ENCODE assay signal across 28 cellular contexts in genomic region chr9:122846371-122847060, GRCh38. TPM values are rescaled to one million over a fixed set of nuclear protein-coding genes. Genes with fewer than 3 reads are reported as not detected.
A peak's percentile ranks its signal among the peaks of the same experiment; 100 is the strongest.
DNase-seq lines count a peak whose midpoint lies in the region; ATAC-seq, FAIRE-seq and TF ChIP-seq lines count a peak whose summit lies in the region.
"Had no signal": no experiment of that assay in that cellular context is flagged by ENCODE, and none has a peak within 500 bp of the region (broad histone marks: within the 10 kb centered on the region; RNA-seq: fewer than 3 reads in every experiment).

No MANE protein-coding gene starts in this region.

- H3K36me3 ChIP-seq in Loucy (ENCODE audit: insufficient read depth, low read length): peaks cover 23% of the 10 kb centered on the region; the same call in 1 of the 2 replicates

- no peak overlapping the region for H3K4me3 ChIP-seq in Loucy (ENCODE audit: low read length, poor library complexity, severe bottlenecking)
- H3K4me3 ChIP-seq: heart right ventricle, pancreas, right atrium auricular region, upper lobe of right lung had no signal

- peak overlapping the region; percentile 74 for H3K27ac Mint-ChIP-seq in activated CD8-positive, alpha-beta memory T cell treated with anti-CD3 and anti-CD28 coated beads, Interleukin-2, amount 10 ng/mL, durations not matched to agents 7 days and 5 days
- H3K27ac Mint-ChIP-seq in activated naive CD4-positive, alpha-beta T cell treated with anti-CD3 and anti-CD28 coated beads, Interleukin-2, amount 50 U/mL, for 72 hours: peak overlapping the region; percentile 69 to 98
- H3K27ac Mint-ChIP-seq in natural killer cell: peak overlapping the region; percentile 53 to 56
- no peak overlapping the region for H3K27ac Mint-ChIP-seq in HFFc6
- H3K27ac Mint-ChIP-seq: nephron had no signal

- FAIRE-seq in HTR-8/SVneo (lab: Jason Lieb, UNC): no peak
- FAIRE-seq: A204.1, astrocyte, G401.6, pancreas had no signal

- H3K4me1 Mint-ChIP-seq in activated CD8-positive, alpha-beta memory T cell treated with anti-CD3 and anti-CD28 coated beads, Interleukin-2, amount 10 ng/mL, durations not matched to agents 7 days and 5 days: peaks cover 26% of the 10 kb centered on the region
- H3K4me1 Mint-ChIP-seq in natural killer cell (no peaks in the 10 kb centered on the region), HFFc6 (ENCODE audit: low read depth) (peaks cover 5% of the 10 kb centered on the region; the same call in 1 of the 2 replicates)
- H3K4me1 Mint-ChIP-seq: nephron had no signal

- H3K36me3 Mint-ChIP-seq in activated CD8-positive, alpha-beta memory T cell treated with anti-CD3 and anti-CD28 coated beads, Interleukin-2, amount 10 ng/mL, durations not matched to agents 7 days and 5 days: peaks cover 53% of the 10 kb centered on the region
- peaks cover 12 to 41% of the 10 kb centered on the region in 2 donors for H3K36me3 Mint-ChIP-seq in activated naive CD4-positive, alpha-beta T cell treated with anti-CD3 and anti-CD28 coated beads, Interleukin-2, amount 50 U/mL, for 72 hours
- H3K36me3 Mint-ChIP-seq in natural killer cell (no peaks in the 10 kb centered on the region), HFFc6 (ENCODE audit: low read depth) (peaks cover 10% of the 10 kb centered on the region; the same call in 1 of the 2 replicates)

- no peaks in the 10 kb centered on the region for H3K27me3 Mint-ChIP-seq in activated CD8-positive, alpha-beta memory T cell treated with anti-CD3 and anti-CD28 coated beads, Interleukin-2, amount 10 ng/mL, durations not matched to agents 7 days and 5 days
- H3K27me3 Mint-ChIP-seq in natural killer cell (ENCODE audit: low read depth in 2 of 2): no peaks in the 10 kb centered on the region
- no peaks in the 10 kb centered on the region; the same call in 1 of the 2 replicates for H3K27me3 Mint-ChIP-seq in HFFc6 (ENCODE audit: insufficient read depth)

- H3K4me3 Mint-ChIP-seq in activated CD8-positive, alpha-beta memory T cell treated with anti-CD3 and anti-CD28 coated beads, Interleukin-2, amount 10 ng/mL, durations not matched to agents 7 days and 5 days: no peak overlapping the region
- H3K4me3 Mint-ChIP-seq in natural killer cell (no peak overlapping the region), HFFc6 (no peak overlapping the region)
- H3K4me3 Mint-ChIP-seq: nephron had no signal

- CTCF ChIA-PET in activated CD8-positive, alpha-beta memory T cell treated with anti-CD3 and anti-CD28 coated beads, Interleukin-2, amount 10 ng/mL, durations not matched to agents 7 days and 5 days (lab: Charles Lee): interaction anchor here (2.3 kb wide), 1 partner anchor 11 kb away, joined by 11 read pairs; no protein-coding TSS in a partner anchor

- H4K20me1 ChIP-seq in Loucy (ENCODE audit: insufficient read depth, low read length, poor library complexity, severe bottlenecking): no peaks in the 10 kb centered on the region

- ATAC-seq in activated CD8-positive, alpha-beta memory T cell treated with anti-CD3 and anti-CD28 coated beads, Interleukin-2, amount 10 ng/mL, durations not matched to agents 7 days and 5 days: peak; percentile 6
- ATAC-seq in activated naive CD4-positive, alpha-beta T cell treated with anti-CD3 and anti-CD28 coated beads, Interleukin-2, amount 50 U/mL, for 72 hours: peak; percentile 56 to 86
- no peak for ATAC-seq in natural killer cell
- ATAC-seq: heart right ventricle, left lobe of liver, pancreas, upper lobe of right lung had no signal

- no peaks in the 10 kb centered on the region for H3K27me3 ChIP-seq in Loucy (ENCODE audit: insufficient read depth, low read length, poor library complexity, severe bottlenecking)
- H3K27me3 ChIP-seq: heart right ventricle, pancreas, right atrium auricular region, upper lobe of right lung had no signal

- H3K9me3 Mint-ChIP-seq in activated CD8-positive, alpha-beta memory T cell treated with anti-CD3 and anti-CD28 coated beads, Interleukin-2, amount 10 ng/mL, durations not matched to agents 7 days and 5 days (ENCODE audit: low read depth): no peaks in the 10 kb centered on the region
- H3K9me3 Mint-ChIP-seq in activated naive CD4-positive, alpha-beta T cell treated with anti-CD3 and anti-CD28 coated beads, Interleukin-2, amount 50 U/mL, for 72 hours: peaks cover 5 to 7% of the 10 kb centered on the region in 2 donors
- no peaks in the 10 kb centered on the region for H3K9me3 Mint-ChIP-seq in natural killer cell
- no peaks in the 10 kb centered on the region for H3K9me3 Mint-ChIP-seq in HFFc6
- H3K9me3 Mint-ChIP-seq: nephron had no signal

- intact Hi-C loops in natural killer cell (cut with micrococcal nuclease): no loop called here

- no peaks in the 10 kb centered on the region for H3K9me3 ChIP-seq in Loucy (ENCODE audit: insufficient read depth, low read depth, low read length)
- H3K9me3 ChIP-seq: heart right ventricle, pancreas, right atrium auricular region, upper lobe of right lung had no signal

- no peak overlapping the region for H3K9ac ChIP-seq in Loucy (ENCODE audit: low read depth, low read length, poor library complexity, severe bottlenecking)

- no peaks in the 10 kb centered on the region for H3K9me2 ChIP-seq in Loucy (replicated peaks; ENCODE audit: low read depth, low read length)

- H2AFZ ChIP-seq in Loucy (ENCODE audit: low read length): no peak overlapping the region

- H3K4me1 ChIP-seq in Loucy (ENCODE audit: insufficient read depth, low read length, poor library complexity, severe bottlenecking): peaks cover 47% of the 10 kb centered on the region
- H3K4me1 ChIP-seq: heart right ventricle, pancreas, right atrium auricular region, upper lobe of right lung had no signal

- H3K79me2 ChIP-seq in Loucy (ENCODE audit: insufficient read depth, low read length): no peaks in the 10 kb centered on the region

- peaks cover 2% of the 10 kb centered on the region; the same call in 1 of the 2 replicates for H3F3A ChIP-seq in Loucy (ENCODE audit: low read depth)

- peak overlapping the region; percentile 44 for H3K4me2 ChIP-seq in Loucy (ENCODE audit: low read depth, low read length, poor library complexity, severe bottlenecking)

- no peak for DNase-seq in activated CD8-positive, alpha-beta memory T cell treated with anti-CD3 and anti-CD28 coated beads, Interleukin-2, amount 10 ng/mL, durations not matched to agents 7 days and 5 days
- DNase-seq in activated CD8-positive, alpha-beta memory T cell treated with anti-CD3 and anti-CD28 coated beads, Interleukin-2, amount 50 U/mL, for 4 hours: no peak
- DNase-seq in activated naive CD4-positive, alpha-beta T cell treated with anti-CD3 and anti-CD28 coated beads, Interleukin-2, amount 50 U/mL, for 72 hours (ENCODE audit: low spot score in 2 of 2): no peak
- DNase-seq in natural killer cell (no peak), HFFc6 (no peak), HTR-8/SVneo (ENCODE audit: insufficient read length, low spot score) (no peak), DMS79 (lab: John Stamatoyannopoulos, UW) (no peak)
- DNase-seq: activated gamma-delta T cell, DMS 273 treated with DMSO at 0.1 percent for 48 hours, heart right ventricle, KBM-7, NCI-H2171 treated with DMSO at 0.1 percent for 48 hours, NCI-H524 treated with DMSO at 0.1 percent for 48 hours, pancreas, substantia nigra, T-helper 9 cell, upper lobe of right lung had no signal

- TF ChIP-seq CTCF in Loucy (conservative IDR thresholded peaks at IDR 0.05; ENCODE audit: low read length): no peak
- TF ChIP-seq CTCF in natural killer cell (IDR thresholded peaks at IDR 0.05): no peak
- TF ChIP-seq CTCF in HFFc6 (IDR thresholded peaks at IDR 0.05): no peak

RNA-seq across cellular contexts. Expression of gene PDCL, which starts 18.1 kb away (rescaled TPM):
- 10 to 100 TPM; 22.0 to 29.0 TPM for total RNA-seq in activated CD8-positive, alpha-beta memory T cell treated with anti-CD3 and anti-CD28 coated beads, Interleukin-2, amount 10 ng/mL, durations not matched to agents 7 days and 5 days
- 10 to 100 TPM; 19.1 to 28.5 TPM for total RNA-seq in activated naive CD4-positive, alpha-beta T cell treated with anti-CD3 and anti-CD28 coated beads, Interleukin-2, amount 50 U/mL, for 72 hours
- total RNA-seq in natural killer cell: 10 to 100 TPM; 13.0 to 20.5 (median 17.8) TPM
- total RNA-seq in HFFc6 (2021; fragmentation: NEBNext Ultra II Directional; extraction: Animal tissue kit (Norgen Biotek cat#: 25700)): 10 to 100 TPM; 17.3 to 23.0 (median 21.4) TPM

RNA-seq across cellular contexts. Expression of gene OR1K1, which starts 46.6 kb away (rescaled TPM):
- total RNA-seq in activated CD8-positive, alpha-beta memory T cell treated with anti-CD3 and anti-CD28 coated beads, Interleukin-2, amount 10 ng/mL, durations not matched to agents 7 days and 5 days: not detected
- not detected for total RNA-seq in activated naive CD4-positive, alpha-beta T cell treated with anti-CD3 and anti-CD28 coated beads, Interleukin-2, amount 50 U/mL, for 72 hours
- total RNA-seq in natural killer cell: not detected
- total RNA-seq in HFFc6 (2021; fragmentation: NEBNext Ultra II Directional; extraction: Animal tissue kit (Norgen Biotek cat#: 25700)): not detected
- total RNA-seq: activated CD8-positive, alpha-beta memory T cell treated with anti-CD3 and anti-CD28 coated beads for 36 hours; astrocyte; H4; heart right ventricle; left lobe of liver; pancreas; right atrium auricular region; RPMI7951; SK-MEL-5; upper lobe of right lung had no signal

RNA-seq across cellular contexts. Expression of gene OR5C1, which starts 57.8 kb away (rescaled TPM):
- total RNA-seq in activated CD8-positive, alpha-beta memory T cell treated with anti-CD3 and anti-CD28 coated beads, Interleukin-2, amount 10 ng/mL, durations not matched to agents 7 days and 5 days: not detected
- not detected for total RNA-seq in activated naive CD4-positive, alpha-beta T cell treated with anti-CD3 and anti-CD28 coated beads, Interleukin-2, amount 50 U/mL, for 72 hours
- not detected for total RNA-seq in natural killer cell
- total RNA-seq in HFFc6 (2021; fragmentation: NEBNext Ultra II Directional; extraction: Animal tissue kit (Norgen Biotek cat#: 25700)): not detected
- total RNA-seq: activated CD8-positive, alpha-beta memory T cell treated with anti-CD3 and anti-CD28 coated beads for 36 hours; astrocyte; H4; heart right ventricle; left lobe of liver; pancreas; right atrium auricular region; RPMI7951; SK-MEL-5; upper lobe of right lung had no signal

RNA-seq across cellular contexts. Expression of gene RC3H2, which starts 58.6 kb away (rescaled TPM):
- 10 to 100 TPM; 49.7 to 53.7 TPM for total RNA-seq in activated CD8-positive, alpha-beta memory T cell treated with anti-CD3 and anti-CD28 coated beads, Interleukin-2, amount 10 ng/mL, durations not matched to agents 7 days and 5 days
- total RNA-seq in activated naive CD4-positive, alpha-beta T cell treated with anti-CD3 and anti-CD28 coated beads, Interleukin-2, amount 50 U/mL, for 72 hours: 10 to 100 TPM; 30.5 to 38.6 TPM
- 10 to 100 TPM; 74.0 to 78.8 (median 77.3) TPM for total RNA-seq in natural killer cell
- total RNA-seq in HFFc6 (2021; fragmentation: NEBNext Ultra II Directional; extraction: Animal tissue kit (Norgen Biotek cat#: 25700)): 10 to 100 TPM; 38.8 to 46.1 (median 41.5) TPM

Comparison
In these comparisons a context has a peak if more than half of its experiments do, and no peak if none do; other contexts are left out.
1. ATAC-seq: peak in activated CD8-positive, alpha-beta memory T cell treated with anti-CD3 and anti-CD28 coated beads, Interleukin-2, amount 10 ng/mL, durations not matched to agents 7 days and 5 days (single experiment) and activated naive CD4-positive, alpha-beta T cell treated with anti-CD3 and anti-CD28 coated beads, Interleukin-2, amount 50 U/mL, for 72 hours (2 of 2); none in natural killer cell (0 of 3).